In the genomic region with DNA sequence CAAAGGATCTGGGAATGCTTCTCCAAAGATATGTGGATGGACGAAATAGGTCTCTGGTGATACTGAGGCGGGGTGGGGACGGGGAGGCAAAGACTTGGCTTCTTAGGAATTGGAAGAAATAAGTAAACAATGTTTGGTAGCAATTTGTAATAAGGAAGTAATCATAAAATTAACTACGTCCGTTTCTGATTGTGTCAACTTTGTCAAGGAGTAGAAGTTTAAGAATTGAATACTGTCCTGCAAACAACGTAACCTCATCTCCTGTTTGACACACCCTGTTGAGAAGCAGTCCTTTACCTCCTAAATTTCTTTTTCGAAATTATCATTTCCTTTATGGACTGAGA, we compare ENCODE assay signal across 8 cellular contexts. TPM values are rescaled to one million over a fixed set of nuclear protein-coding genes. Genes with fewer than 3 reads are reported as not detected.
DNase-seq lines count a peak whose midpoint lies in the region; ATAC-seq and TF ChIP-seq lines count a peak whose summit lies in the region.

No MANE protein-coding gene starts in this region.

- H3K27ac ChIP-seq in cardiac muscle cell (peak overlapping the region; percentile 91), lung (ENCODE audit: low read depth in 1 of 2, low read length in 1 of 2) (peak overlapping the region; percentile 92 to 95), uterus (peak overlapping the region; percentile 86 to 96)

- H3K27me3 ChIP-seq in cardiac muscle cell = no peaks in the 10 kb centered on the region
- H3K27me3 ChIP-seq in lung (ENCODE audit: control insufficient read depth, insufficient read depth) = no peaks in the 10 kb centered on the region
- no peaks in the 10 kb centered on the region for H3K27me3 ChIP-seq in uterus

- H3K36me3 ChIP-seq in cardiac muscle cell (peaks cover 34% of the 10 kb centered on the region), lung (ENCODE audit: control insufficient read depth in 2 of 2, insufficient read depth in 2 of 2, low read length in 2 of 2) (peaks cover 13 to 18% of the 10 kb centered on the region in 2 donors), uterus (no peaks in the 10 kb centered on the region)

- H3K4me1 ChIP-seq in cardiac muscle cell (ENCODE audit: low read depth) (peaks cover 4% of the 10 kb centered on the region), lung (ENCODE audit: control insufficient read depth in 2 of 2, insufficient read depth in 2 of 2, low read length in 2 of 2) (peaks cover 0 to 5% of the 10 kb centered on the region in 2 donors), uterus (no peaks in the 10 kb centered on the region)

- TF ChIP-seq POLR2A in uterus (IDR thresholded peaks at IDR 0.05) = no peak

- H3K4me1 Mint-ChIP-seq in brain = peaks cover 29% of the 10 kb centered on the region

- DNase-seq in cardiac muscle cell (ENCODE audit: low read depth in 1 of 2, low spot score in 1 of 2) = no peak
- no peak for DNase-seq in left ventricle myocardium superior
- DNase-seq in lung (ENCODE audit: low spot score) = no peak
- DNase-seq in uterus = no peak
- DNase-seq in GF-D8 (lab: John Stamatoyannopoulos, UW) = no peak
- no peak for DNase-seq in head of caudate nucleus

- peaks cover 38% of the 10 kb centered on the region for H3K36me3 Mint-ChIP-seq in brain

- WGBS in lung, 2 donors = 0 to 1% methylated on average over 7 of the region's 7 CpGs

- H3K4me3 ChIP-seq in cardiac muscle cell (peak overlapping the region; percentile 67), lung (peak overlapping the region; percentile 68), uterus (peak overlapping the region; percentile 74 to 82)

- peak overlapping the region; percentile 99 to 100 (median 100) for H3K27ac Mint-ChIP-seq in brain

- H3K9me3 Mint-ChIP-seq in brain = peaks cover 0 to under 1% (median 0%) of the 10 kb centered on the region in 5 experiments

- TF ChIP-seq CTCF in cardiac muscle cell (IDR thresholded peaks at IDR 0.05; ENCODE audit: low read depth, low read length) = no peak
- TF ChIP-seq CTCF in brain (conservative IDR thresholded peaks at IDR 0.05) = no peak
- no peak for TF ChIP-seq CTCF in lung (IDR thresholded peaks at IDR 0.05; ENCODE audit: control extremely low read depth, extremely low read depth)
- no peak for TF ChIP-seq CTCF in uterus (IDR thresholded peaks at IDR 0.05)

- ATAC-seq in left ventricle myocardium superior = no peak
- no peak for ATAC-seq in lung (ENCODE audit: insufficient read depth, low FRiP score)
- no peak for ATAC-seq in HG02885 (IDR thresholded peaks at IDR 0.05; ENCODE audit: poor library complexity, unreplicated experiment)

- H3K9me3 ChIP-seq in cardiac muscle cell (ENCODE audit: low read depth) (no peaks in the 10 kb centered on the region), lung (ENCODE audit: control insufficient read depth in 2 of 2, insufficient read depth in 1 of 2, low read length in 1 of 2) (no peaks in the 10 kb centered on the region), uterus (no peaks in the 10 kb centered on the region)

- intact Hi-C loops in left ventricle myocardium superior (cut with micrococcal nuclease) = no loop called here
- intact Hi-C loops in uterus (cut with DNase I; ENCODE audit: low total_unique reads) = no loop called here
- intact Hi-C loops in head of caudate nucleus (cut with DNase I) = no loop called here

- peaks cover 10% of the 10 kb centered on the region for H3K27me3 Mint-ChIP-seq in brain

- peak overlapping the region; percentile 99 to 100 (median 99) for H3K4me3 Mint-ChIP-seq in brain

RNA-seq across cellular contexts. Expression of a gene that starts 0.5 kb away (rescaled TPM):
- total RNA-seq in cardiac muscle cell (31.4 and 34.9 TPM in 2 replicates), left ventricle myocardium superior (14.9 TPM), lung (10 to 100 TPM; 25.0 to 26.3 TPM), uterus (10 to 100 TPM; 36.0 to 49.2 (median 42.2) TPM)
- polyA plus RNA-seq in cardiac muscle cell (33.2 and 44.6 TPM in 2 replicates), brain (ENCODE audit: insufficient read depth, low read depth, low replicate concordance) (29.8 TPM), lung (10 to 100 TPM; 14.1 to 17.2 TPM)

RNA-seq across cellular contexts. Expression of a gene that starts 0.6 kb away (rescaled TPM):
- total RNA-seq in cardiac muscle cell (15.7 and 18.8 TPM in 2 replicates), left ventricle myocardium superior (48.2 TPM), lung (10 to 100 TPM; 14.7 to 21.6 TPM), uterus (10 to 100 TPM; 18.8 to 33.4 (median 27.8) TPM)
- polyA plus RNA-seq in cardiac muscle cell (12.9 and 14.5 TPM in 2 replicates), brain (ENCODE audit: insufficient read depth, low read depth, low replicate concordance) (8.8 TPM), lung (1 to 10 TPM; 4.4 to 8.3 TPM)

RNA-seq across cellular contexts. Expression of a gene that starts 21.0 kb away (rescaled TPM):
- 19.7 and 23.1 TPM in 2 replicates for total RNA-seq in cardiac muscle cell
- 15.7 and 17.0 TPM in 2 replicates for polyA plus RNA-seq in cardiac muscle cell
- total RNA-seq in left ventricle myocardium superior = 3.4 TPM
- polyA plus RNA-seq in brain (ENCODE audit: insufficient read depth, low read depth, low replicate concordance) = 16.3 TPM
- 1 to 10 TPM; 3.9 to 6.2 TPM for total RNA-seq in lung
- 1 to 10 TPM; 1.6 to 3.1 TPM for polyA plus RNA-seq in lung
- total RNA-seq in uterus = 1 to 10 TPM in 3 of 4 donors, not detected in 1; 2.5 to 5.6 (median 4.7) TPM

RNA-seq across cellular contexts. Expression of a gene that starts 34.4 kb away (rescaled TPM):
- total RNA-seq in cardiac muscle cell = 22.2 and 23.7 TPM in 2 replicates
- 40.5 and 61.5 TPM in 2 replicates for polyA plus RNA-seq in cardiac muscle cell
- 13.3 TPM for total RNA-seq in left ventricle myocardium superior
- 68.4 TPM for polyA plus RNA-seq in brain (ENCODE audit: insufficient read depth, low read depth, low replicate concordance)
- total RNA-seq in lung = 10 to 100 TPM; 23.5 to 54.9 TPM
- polyA plus RNA-seq in lung = 10 to 100 TPM; 26.4 to 32.1 TPM
- 10 to 100 TPM; 10.2 to 88.6 (median 24.5) TPM for total RNA-seq in uterus
